27 cellular contexts compared by ENCODE assay signal in the genomic region with DNA sequence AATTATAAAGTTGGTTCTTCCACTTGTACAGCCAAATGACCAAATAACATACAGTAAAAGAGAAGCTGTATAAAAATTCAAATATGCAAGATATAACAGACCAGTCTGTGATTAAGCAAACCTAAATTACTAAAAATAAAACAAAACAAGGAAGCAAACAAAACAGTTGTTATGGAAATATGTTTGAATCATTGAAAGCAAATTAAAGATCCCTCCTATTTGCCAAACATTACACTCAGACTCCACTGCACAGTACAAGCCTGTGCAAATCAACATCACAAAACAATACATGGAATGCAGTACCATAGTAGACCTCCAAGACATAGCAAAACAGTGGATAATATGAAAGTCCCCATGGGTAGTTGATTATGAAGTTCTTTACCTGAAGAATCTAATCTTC.
DNase-seq lines count a peak whose midpoint lies in the region; ATAC-seq and FAIRE-seq lines count a peak whose summit lies in the region.
"Had no signal": no experiment of that assay in that cellular context is flagged by ENCODE, and none has a peak within 500 bp of the region (broad histone marks: within the 10 kb centered on the region; RNA-seq: fewer than 3 reads in every experiment).

No MANE protein-coding gene starts in this region.

- FAIRE-seq in RCC 7860 (lab: Jason Lieb, UNC), result peak; percentile 18
- FAIRE-seq: A204.1, small intestine had no signal

- peak in 1 of 2 donors; percentile 41 for ATAC-seq in activated T-cell treated with anti-CD3 and anti-CD28 coated beads, Interleukin-2, amount 50 U/mL, for 72 hours (replicated peaks in 1 of 2)
- ATAC-seq in activated T-cell treated with anti-CD3 and anti-CD28 coated beads, Interleukin-2, amount 50 U/mL, for 4 hours, result no peak
- ATAC-seq in naive thymus-derived CD8-positive, alpha-beta T cell, result peak; percentile 55 to 71
- no peak for ATAC-seq in HG02759 (IDR thresholded peaks at IDR 0.05; ENCODE audit: unreplicated experiment)
- ATAC-seq: HCT116 had no signal

- peaks cover 0 to 2% of the 10 kb centered on the region in 2 donors for H3K9me3 Mint-ChIP-seq in activated T-cell treated with anti-CD3 and anti-CD28 coated beads, Interleukin-2, amount 50 U/mL, for 72 hours
- H3K9me3 Mint-ChIP-seq in activated T-cell treated with anti-CD3 and anti-CD28 coated beads, Interleukin-2, amount 50 U/mL, for 4 hours, result peaks cover 3% of the 10 kb centered on the region
- H3K9me3 Mint-ChIP-seq in naive thymus-derived CD8-positive, alpha-beta T cell, result no peaks in the 10 kb centered on the region
- H3K9me3 Mint-ChIP-seq: IgD-negative memory B cell, mesothelial cell of epicardium, nephron progenitor cell had no signal

- H3K27ac Mint-ChIP-seq in activated T-cell treated with anti-CD3 and anti-CD28 coated beads, Interleukin-2, amount 50 U/mL, for 72 hours, result peak overlapping the region; percentile 49
- peak overlapping the region in 2 of 10 donors; percentile 6 to 54 for H3K27ac Mint-ChIP-seq in naive thymus-derived CD8-positive, alpha-beta T cell
- H3K27ac Mint-ChIP-seq: IgD-negative memory B cell; mesothelial cell of epicardium; nephron progenitor cell; T-helper 1 cell treated with Interleukin-12 subunit alpha and Interleukin-12 subunit beta and Interleukin-4 antibody, amounts not matched to agents 30 μg/mL and 1 μg/mL, for 36 hours had no signal

- H3K4me3 Mint-ChIP-seq in activated T-cell treated with anti-CD3 and anti-CD28 coated beads, Interleukin-2, amount 50 U/mL, for 72 hours, result no peak overlapping the region
- H3K4me3 Mint-ChIP-seq in activated T-cell treated with anti-CD3 and anti-CD28 coated beads, Interleukin-2, amount 50 U/mL, for 4 hours, result no peak overlapping the region
- no peak overlapping the region for H3K4me3 Mint-ChIP-seq in naive thymus-derived CD8-positive, alpha-beta T cell
- H3K4me3 Mint-ChIP-seq: mesothelial cell of epicardium; nephron progenitor cell; T-helper 1 cell treated with Interleukin-12 subunit alpha and Interleukin-12 subunit beta and Interleukin-4 antibody, amounts not matched to agents 30 μg/mL and 1 μg/mL, for 36 hours had no signal

- no peaks in the 10 kb centered on the region for H3K27me3 Mint-ChIP-seq in activated T-cell treated with anti-CD3 and anti-CD28 coated beads, Interleukin-2, amount 50 U/mL, for 72 hours (ENCODE audit: low read depth)
- no peaks in the 10 kb centered on the region for H3K27me3 Mint-ChIP-seq in activated T-cell treated with anti-CD3 and anti-CD28 coated beads, Interleukin-2, amount 50 U/mL, for 4 hours (ENCODE audit: low read depth)
- H3K27me3 Mint-ChIP-seq in naive thymus-derived CD8-positive, alpha-beta T cell, result no peaks in the 10 kb centered on the region
- H3K27me3 Mint-ChIP-seq: IgD-negative memory B cell had no signal

- POLR2A ChIA-PET in naive thymus-derived CD8-positive, alpha-beta T cell (lab: Charles Lee), result interaction anchor here (0.6 kb wide), 1 partner anchor 14 kb away, joined by 3 read pairs; no protein-coding TSS in a partner anchor

- H3K36me3 Mint-ChIP-seq in activated T-cell treated with anti-CD3 and anti-CD28 coated beads, Interleukin-2, amount 50 U/mL, for 72 hours (ENCODE audit: insufficient read depth in 2 of 2), result peaks cover 2 to 4% of the 10 kb centered on the region in 2 donors
- H3K36me3 Mint-ChIP-seq in activated T-cell treated with anti-CD3 and anti-CD28 coated beads, Interleukin-2, amount 50 U/mL, for 4 hours (ENCODE audit: insufficient read depth), result no peaks in the 10 kb centered on the region
- H3K36me3 Mint-ChIP-seq in naive thymus-derived CD8-positive, alpha-beta T cell, result no peaks in the 10 kb centered on the region
- H3K36me3 Mint-ChIP-seq: IgD-negative memory B cell, mesothelial cell of epicardium had no signal

- DNase-seq in activated T-cell treated with anti-CD3 and anti-CD28 coated beads, Interleukin-2, amount 50 U/mL, for 72 hours, result no peak
- no peak for DNase-seq in activated T-cell treated with anti-CD3 and anti-CD28 coated beads, Interleukin-2, amount 50 U/mL, for 4 hours
- DNase-seq in RCC 7860 (ENCODE audit: low spot score) (no peak), fibroblast of gingiva (ENCODE audit: low read depth) (peak; percentile 17), SHP77 treated with DMSO at 0.1 percent for 48 hours (lab: John Stamatoyannopoulos, UW) (no peak), NCI-H526 treated with DMSO at 0.1 percent for 48 hours (lab: John Stamatoyannopoulos, UW) (no peak)
- DNase-seq in naive thymus-derived CD8-positive, alpha-beta T cell, result no peak
- DNase-seq: activated CD4-positive, alpha-beta T cell treated with anti-CD3 and anti-CD28 coated beads for 4 hours; activated naive CD4-positive, alpha-beta T cell treated with Interleukin-2 at 50 U/mL for 16 hours; activated T-cell treated with anti-CD3 and anti-CD28 coated beads, Interleukin-2, amount 50 U/mL, for 48 hours; AML-193; DMS79; foreskin fibroblast; GF-D8; NCI-H2081; NCI-H226; nephron progenitor cell; ovary; RPMI8226; SK-N-SH; small intestine had no signal

- peaks cover 46% of the 10 kb centered on the region for H3K4me1 Mint-ChIP-seq in activated T-cell treated with anti-CD3 and anti-CD28 coated beads, Interleukin-2, amount 50 U/mL, for 72 hours (ENCODE audit: low read depth)
- H3K4me1 Mint-ChIP-seq in activated T-cell treated with anti-CD3 and anti-CD28 coated beads, Interleukin-2, amount 50 U/mL, for 4 hours (ENCODE audit: low read depth), result peaks cover 46% of the 10 kb centered on the region
- H3K4me1 Mint-ChIP-seq in naive thymus-derived CD8-positive, alpha-beta T cell, result peaks cover 2 to 49% (median 26%) of the 10 kb centered on the region in 4 donors
- H3K4me1 Mint-ChIP-seq: nephron progenitor cell had no signal

Comparison
In these comparisons a context has a peak if more than half of its experiments do, and no peak if none do; other contexts are left out.
1. ATAC-seq: peak in naive thymus-derived CD8-positive, alpha-beta T cell (2 of 2); none in activated T-cell treated with anti-CD3 and anti-CD28 coated beads, Interleukin-2, amount 50 U/mL, for 4 hours (0 of 2) and HG02759 (single experiment).